22 cellular contexts compared by ENCODE assay signal in genomic region chr20:33280000-33280680, GRCh38. TPM values are rescaled to one million over a fixed set of nuclear protein-coding genes. Genes with fewer than 3 reads are reported as not detected.
"Had no signal": no experiment of that assay in that cellular context is flagged by ENCODE, and none has a peak within 500 bp of the region (broad histone marks: within the 10 kb centered on the region; RNA-seq: fewer than 3 reads in every experiment).

No MANE protein-coding gene starts in this region.

- H3K27ac Mint-ChIP-seq: nephron progenitor cell, type B pancreatic cell had no signal

- H3K36me3 ChIP-seq: colonic mucosa, heart left ventricle, right atrium auricular region had no signal

- H3K9me3 Mint-ChIP-seq: nephron progenitor cell, type B pancreatic cell had no signal

- H3K27me3 ChIP-seq: colonic mucosa had no signal

- H3K4me3 Mint-ChIP-seq: naive thymus-derived CD4-positive, alpha-beta T cell; nephron progenitor cell; type B pancreatic cell had no signal

- H3K4me3 ChIP-seq: colonic mucosa, heart left ventricle, right atrium auricular region had no signal

- H3K4me1 Mint-ChIP-seq: naive thymus-derived CD4-positive, alpha-beta T cell had no signal

- H3K27ac ChIP-seq: colonic mucosa, heart left ventricle, right atrium auricular region had no signal

- H3K4me1 ChIP-seq: colonic mucosa, heart left ventricle, right atrium auricular region had no signal

- H3K9me3 ChIP-seq: colonic mucosa, heart left ventricle, right atrium auricular region had no signal

- DNase-seq: colonic mucosa; effector CD4-positive, alpha-beta T cell; foreskin melanocyte; heart left ventricle; hippocampal formation; mesendoderm; naive thymus-derived CD4-positive, alpha-beta T cell; nephron progenitor cell; small intestine; stimulated activated CD4-positive, alpha-beta T cell treated with anti-CD3 and anti-CD28 coated beads, Interleukin-12 subunit alpha, Interleukin-12 subunit beta, amount 100 ng/mL, for 4 hours; stimulated activated CD4-positive, alpha-beta T cell treated with anti-CD3 and anti-CD28 coated beads, Interleukin-2, amount 100 ng/mL, for 48 hours; stimulated activated naive CD4-positive, alpha-beta T cell treated with Interleukin-2 at 50 U/mL for 16 hours had no signal

- H3K36me3 Mint-ChIP-seq: naive thymus-derived CD4-positive, alpha-beta T cell; type B pancreatic cell had no signal

- ATAC-seq: heart left ventricle; naive thymus-derived CD4-positive, alpha-beta T cell had no signal

RNA-seq across cellular contexts. Expression of gene BPIFB1, which starts 2.9 kb away (rescaled TPM):
- total RNA-seq: dermis microvascular lymphatic vessel endothelial cell; glomerular endothelial cell; heart left ventricle; lung microvascular endothelial cell; mononuclear cell; naive thymus-derived CD4-positive, alpha-beta T cell; osteocyte; posterior vena cava; right atrium auricular region had no signal
- polyA plus RNA-seq: naive thymus-derived CD4-positive, alpha-beta T cell had no signal

RNA-seq across cellular contexts. Expression of gene BPIFA1, which starts 44.3 kb away (rescaled TPM):
- total RNA-seq: colonic mucosa; dermis microvascular lymphatic vessel endothelial cell; glomerular endothelial cell; heart left ventricle; liver; lung microvascular endothelial cell; mononuclear cell; naive thymus-derived CD4-positive, alpha-beta T cell; osteocyte; posterior vena cava; right atrium auricular region had no signal
- polyA plus RNA-seq: esophagus; heart left ventricle; liver; naive thymus-derived CD4-positive, alpha-beta T cell had no signal
